In the genomic region with DNA sequence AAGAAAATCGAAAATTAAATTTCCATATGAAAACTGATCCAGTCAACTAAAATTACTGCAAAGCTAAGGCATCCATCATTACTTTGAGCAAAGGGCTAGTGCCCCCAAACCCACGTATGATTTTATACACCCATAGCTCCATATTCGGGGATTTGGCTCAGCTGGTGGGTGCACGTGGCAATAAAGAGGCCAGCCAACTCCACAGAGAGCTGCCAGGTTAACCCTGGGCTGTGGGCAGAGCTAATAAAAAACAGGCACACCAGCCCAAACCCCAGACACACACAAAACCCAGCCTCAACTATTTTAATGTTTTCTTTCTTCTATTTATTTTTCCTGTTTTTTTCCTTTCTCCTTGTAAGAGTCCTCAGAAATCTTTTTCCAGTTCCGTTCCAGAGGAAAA, we compare ENCODE assay signal across 23 cellular contexts.
"Had no signal": no experiment of that assay in that cellular context is flagged by ENCODE, and none has a peak within 500 bp of the region (broad histone marks: within the 10 kb centered on the region; RNA-seq: fewer than 3 reads in every experiment).

No MANE protein-coding gene starts in this region.

- H3K27ac ChIP-seq: dorsolateral prefrontal cortex, heart right ventricle, left lung, lower lobe of right lung, psoas muscle, stomach, thoracic aorta, upper lobe of left lung, uterus had no signal

- ATAC-seq: esophagus mucosa; heart right ventricle; natural killer cell treated with Interleukin-12 subunit alpha and Interleukin-12 subunit beta and Interleukin-15 and Interleukin-18, amount 100 ng/mL, for 72 hours; psoas muscle; sciatic nerve had no signal

- H3K9me3 ChIP-seq: thoracic aorta, uterus had no signal

- H3K4me1 ChIP-seq: left lung, lower lobe of right lung, psoas muscle, stomach, upper lobe of left lung, uterus had no signal

- H3K4me3 ChIP-seq: dorsolateral prefrontal cortex, heart right ventricle, left lung, lower lobe of right lung, psoas muscle, stomach, thoracic aorta, uterus had no signal

- FAIRE-seq: endometrium, frontal cortex had no signal

- DNase-seq: cortex of kidney; dorsolateral prefrontal cortex; effector memory CD4-positive, alpha-beta T cell; heart right ventricle; islet precursor cell; left lung; lower lobe of right lung; midbrain; psoas muscle; retina; stimulated activated CD4-positive, alpha-beta T cell treated with anti-CD3 and anti-CD28 coated beads, Interleukin-2, amount 100 ng/mL, for 24 hours; stimulated activated CD4-positive, alpha-beta T cell treated with anti-CD3 and anti-CD28 coated beads, Interleukin-4, amount 100 ng/mL, for 4 hours; stimulated activated naive CD4-positive, alpha-beta T cell; stomach; substantia nigra; upper lobe of left lung; uterus had no signal

- H3K27me3 ChIP-seq: heart right ventricle, left lung, upper lobe of left lung, uterus had no signal

- H3K36me3 ChIP-seq: heart right ventricle, left lung, lower lobe of right lung, stomach, thoracic aorta, upper lobe of left lung, uterus had no signal
